20 cellular contexts compared by ENCODE assay signal in genomic region chr1:182718311-182718710, GRCh38. TPM values are rescaled to one million over a fixed set of nuclear protein-coding genes. Genes with fewer than 3 reads are reported as not detected.
DNase-seq lines count a peak whose midpoint lies in the region; ATAC-seq and TF ChIP-seq lines count a peak whose summit lies in the region.
"Had no signal": no experiment of that assay in that cellular context is flagged by ENCODE, and none has a peak within 500 bp of the region (broad histone marks: within the 10 kb centered on the region; RNA-seq: fewer than 3 reads in every experiment).

No MANE protein-coding gene starts in this region.

- no peak overlapping the region for H3K4me2 ChIP-seq in GM23338

- H3K9me2 ChIP-seq in GM23338 (ENCODE audit: insufficient read depth): 0 out of 2 replicates have a peak, but pooled peaks cover 3% of the 10 kb centered on the region

- H3K4me1 Mint-ChIP-seq in activated T-cell treated with anti-CD3 and anti-CD28 coated beads, Interleukin-2, amount 50 U/mL, for 4 hours (ENCODE audit: low read depth): peaks cover 24% of the 10 kb centered on the region
- H3K4me1 Mint-ChIP-seq in GM23338: peaks cover 9% of the 10 kb centered on the region
- peaks cover 19 to 39% of the 10 kb centered on the region in 2 donors for H3K4me1 Mint-ChIP-seq in stimulated activated naive B cell treated with anti-CD40 and anti-IgM and Interleukin-4, amounts not matched to agents 10 μg/mL and 1 μg/mL and 100 μg/mL, for 72 hours

- H3K27ac ChIP-seq in GM23338 (ENCODE audit: low read depth): no peak overlapping the region
- H3K27ac ChIP-seq: heart right ventricle, spleen, suprapubic skin had no signal

- H2AFZ ChIP-seq in GM23338: no peak overlapping the region

- no peak overlapping the region for H3K4me3 ChIP-seq in GM23338
- H3K4me3 ChIP-seq: heart right ventricle, spleen, suprapubic skin had no signal

- no peaks in the 10 kb centered on the region for H3K36me3 ChIP-seq in GM23338 (ENCODE audit: insufficient read depth)
- H3K36me3 ChIP-seq: heart right ventricle, spleen, suprapubic skin had no signal

- no peaks in the 10 kb centered on the region for H3K9me3 Mint-ChIP-seq in activated T-cell treated with anti-CD3 and anti-CD28 coated beads, Interleukin-2, amount 50 U/mL, for 4 hours
- no peaks in the 10 kb centered on the region for H3K9me3 Mint-ChIP-seq in GM23338
- H3K9me3 Mint-ChIP-seq in stimulated activated naive B cell treated with anti-CD40 and anti-IgM and Interleukin-4, amounts not matched to agents 10 μg/mL and 1 μg/mL and 100 μg/mL, for 72 hours: peaks cover 0 to 1% of the 10 kb centered on the region in 2 donors
- H3K9me3 Mint-ChIP-seq: IgD-negative memory B cell had no signal

- peaks cover 13% of the 10 kb centered on the region; the same call in 1 of the 2 replicates for H3K4me1 ChIP-seq in GM23338 (ENCODE audit: insufficient read depth)
- H3K4me1 ChIP-seq: heart right ventricle, suprapubic skin had no signal

- no peaks in the 10 kb centered on the region for H3K27me3 ChIP-seq in GM23338 (ENCODE audit: insufficient read depth)
- H3K27me3 ChIP-seq: heart right ventricle, spleen, suprapubic skin had no signal

- TF ChIP-seq CTCF in GM23338 (conservative IDR thresholded peaks at IDR 0.05; ENCODE audit: low read depth in 2 of 2): peak in 1 of 2 experiments; percentile 18; a peak in 2 of 4 replicates

- H3K4me3 Mint-ChIP-seq in activated T-cell treated with anti-CD3 and anti-CD28 coated beads, Interleukin-2, amount 50 U/mL, for 4 hours: no peak overlapping the region
- no peak overlapping the region for H3K4me3 Mint-ChIP-seq in GM23338
- no peak overlapping the region for H3K4me3 Mint-ChIP-seq in stimulated activated naive B cell treated with anti-CD40 and anti-IgM and Interleukin-4, amounts not matched to agents 10 μg/mL and 1 μg/mL and 100 μg/mL, for 72 hours
- H3K4me3 Mint-ChIP-seq: IgD-negative memory B cell had no signal

- peak; percentile 33 to 34 for ATAC-seq in activated T-cell treated with anti-CD3 and anti-CD28 coated beads, Interleukin-2, amount 50 U/mL, for 4 hours
- ATAC-seq in GM23338 (peak; percentile 41; the same call in 1 of the 3 replicates), HG02884 (IDR thresholded peaks at IDR 0.05; ENCODE audit: unreplicated experiment) (no peak), GM19395 (IDR thresholded peaks at IDR 0.05; ENCODE audit: unreplicated experiment) (no peak)
- ATAC-seq in stimulated activated naive B cell treated with anti-CD40 and anti-IgM and Interleukin-4, amounts not matched to agents 10 μg/mL and 1 μg/mL and 100 μg/mL, for 72 hours (replicated peaks): peak; percentile 70 to 74
- ATAC-seq: heart right ventricle, left cardiac atrium had no signal

- no peaks in the 10 kb centered on the region for H3F3A ChIP-seq in GM23338 (replicated peaks; ENCODE audit: low read depth)

- H3K27ac Mint-ChIP-seq in GM23338: no peak overlapping the region
- no peak overlapping the region for H3K27ac Mint-ChIP-seq in stimulated activated naive B cell treated with anti-CD40 and anti-IgM and Interleukin-4, amounts not matched to agents 10 μg/mL and 1 μg/mL and 100 μg/mL, for 72 hours
- H3K27ac Mint-ChIP-seq: IgD-negative memory B cell had no signal

- H4K20me1 ChIP-seq in GM23338 (replicated peaks; ENCODE audit: insufficient read depth): no peaks in the 10 kb centered on the region

- no peak for DNase-seq in activated T-cell treated with anti-CD3 and anti-CD28 coated beads, Interleukin-2, amount 50 U/mL, for 4 hours
- DNase-seq in activated T-cell treated with anti-CD3 and anti-CD28 coated beads, Interleukin-2, amount 50 U/mL, for 48 hours: no peak
- DNase-seq in GM23338 (ENCODE audit: low spot score) (no peak), RPMI8226 (peak; percentile 24), hypothalamus (lab: John Stamatoyannopoulos, UW) (no peak)
- peak; percentile 20 for DNase-seq in stimulated activated naive B cell treated with anti-CD40 and anti-IgM and Interleukin-4, amounts not matched to agents 10 μg/mL and 1 μg/mL and 100 μg/mL, for 72 hours
- DNase-seq: activated gamma-delta T cell treated with Interleukin-2 at 50 U/mL for 16 hours, DMS79 treated with DMSO at 0.1 percent for 48 hours, heart right ventricle, left cardiac atrium, NCI-H2081 treated with DMSO at 0.1 percent for 48 hours, NCI-H774, posterior cingulate gyrus, spleen had no signal

- no peaks in the 10 kb centered on the region for H3K27me3 Mint-ChIP-seq in activated T-cell treated with anti-CD3 and anti-CD28 coated beads, Interleukin-2, amount 50 U/mL, for 4 hours (ENCODE audit: low read depth)
- H3K27me3 Mint-ChIP-seq in GM23338 (ENCODE audit: insufficient read depth, low read depth, poor library complexity): no peaks in the 10 kb centered on the region
- H3K27me3 Mint-ChIP-seq in stimulated activated naive B cell treated with anti-CD40 and anti-IgM and Interleukin-4, amounts not matched to agents 10 μg/mL and 1 μg/mL and 100 μg/mL, for 72 hours: no peaks in the 10 kb centered on the region

- no peaks in the 10 kb centered on the region for H3K79me2 ChIP-seq in GM23338 (replicated peaks; ENCODE audit: insufficient read depth)

- no peaks in the 10 kb centered on the region for H3K36me3 Mint-ChIP-seq in activated T-cell treated with anti-CD3 and anti-CD28 coated beads, Interleukin-2, amount 50 U/mL, for 4 hours (ENCODE audit: insufficient read depth)
- no peaks in the 10 kb centered on the region for H3K36me3 Mint-ChIP-seq in GM23338 (ENCODE audit: low read depth)
- no peaks in the 10 kb centered on the region for H3K36me3 Mint-ChIP-seq in stimulated activated naive B cell treated with anti-CD40 and anti-IgM and Interleukin-4, amounts not matched to agents 10 μg/mL and 1 μg/mL and 100 μg/mL, for 72 hours

TF ChIP-seq in GM23338, 12 proteins besides CTCF, POLR2A, EP300 and RAD21 (continues in another document):
- no peak for TF ChIP-seq STAT1 (IDR thresholded peaks at IDR 0.05; ENCODE audit: unreplicated experiment)
- TF ChIP-seq POLR2AphosphoS5 (IDR thresholded peaks at IDR 0.05; ENCODE audit: low read depth): no peak
- TF ChIP-seq, protein P1, sequence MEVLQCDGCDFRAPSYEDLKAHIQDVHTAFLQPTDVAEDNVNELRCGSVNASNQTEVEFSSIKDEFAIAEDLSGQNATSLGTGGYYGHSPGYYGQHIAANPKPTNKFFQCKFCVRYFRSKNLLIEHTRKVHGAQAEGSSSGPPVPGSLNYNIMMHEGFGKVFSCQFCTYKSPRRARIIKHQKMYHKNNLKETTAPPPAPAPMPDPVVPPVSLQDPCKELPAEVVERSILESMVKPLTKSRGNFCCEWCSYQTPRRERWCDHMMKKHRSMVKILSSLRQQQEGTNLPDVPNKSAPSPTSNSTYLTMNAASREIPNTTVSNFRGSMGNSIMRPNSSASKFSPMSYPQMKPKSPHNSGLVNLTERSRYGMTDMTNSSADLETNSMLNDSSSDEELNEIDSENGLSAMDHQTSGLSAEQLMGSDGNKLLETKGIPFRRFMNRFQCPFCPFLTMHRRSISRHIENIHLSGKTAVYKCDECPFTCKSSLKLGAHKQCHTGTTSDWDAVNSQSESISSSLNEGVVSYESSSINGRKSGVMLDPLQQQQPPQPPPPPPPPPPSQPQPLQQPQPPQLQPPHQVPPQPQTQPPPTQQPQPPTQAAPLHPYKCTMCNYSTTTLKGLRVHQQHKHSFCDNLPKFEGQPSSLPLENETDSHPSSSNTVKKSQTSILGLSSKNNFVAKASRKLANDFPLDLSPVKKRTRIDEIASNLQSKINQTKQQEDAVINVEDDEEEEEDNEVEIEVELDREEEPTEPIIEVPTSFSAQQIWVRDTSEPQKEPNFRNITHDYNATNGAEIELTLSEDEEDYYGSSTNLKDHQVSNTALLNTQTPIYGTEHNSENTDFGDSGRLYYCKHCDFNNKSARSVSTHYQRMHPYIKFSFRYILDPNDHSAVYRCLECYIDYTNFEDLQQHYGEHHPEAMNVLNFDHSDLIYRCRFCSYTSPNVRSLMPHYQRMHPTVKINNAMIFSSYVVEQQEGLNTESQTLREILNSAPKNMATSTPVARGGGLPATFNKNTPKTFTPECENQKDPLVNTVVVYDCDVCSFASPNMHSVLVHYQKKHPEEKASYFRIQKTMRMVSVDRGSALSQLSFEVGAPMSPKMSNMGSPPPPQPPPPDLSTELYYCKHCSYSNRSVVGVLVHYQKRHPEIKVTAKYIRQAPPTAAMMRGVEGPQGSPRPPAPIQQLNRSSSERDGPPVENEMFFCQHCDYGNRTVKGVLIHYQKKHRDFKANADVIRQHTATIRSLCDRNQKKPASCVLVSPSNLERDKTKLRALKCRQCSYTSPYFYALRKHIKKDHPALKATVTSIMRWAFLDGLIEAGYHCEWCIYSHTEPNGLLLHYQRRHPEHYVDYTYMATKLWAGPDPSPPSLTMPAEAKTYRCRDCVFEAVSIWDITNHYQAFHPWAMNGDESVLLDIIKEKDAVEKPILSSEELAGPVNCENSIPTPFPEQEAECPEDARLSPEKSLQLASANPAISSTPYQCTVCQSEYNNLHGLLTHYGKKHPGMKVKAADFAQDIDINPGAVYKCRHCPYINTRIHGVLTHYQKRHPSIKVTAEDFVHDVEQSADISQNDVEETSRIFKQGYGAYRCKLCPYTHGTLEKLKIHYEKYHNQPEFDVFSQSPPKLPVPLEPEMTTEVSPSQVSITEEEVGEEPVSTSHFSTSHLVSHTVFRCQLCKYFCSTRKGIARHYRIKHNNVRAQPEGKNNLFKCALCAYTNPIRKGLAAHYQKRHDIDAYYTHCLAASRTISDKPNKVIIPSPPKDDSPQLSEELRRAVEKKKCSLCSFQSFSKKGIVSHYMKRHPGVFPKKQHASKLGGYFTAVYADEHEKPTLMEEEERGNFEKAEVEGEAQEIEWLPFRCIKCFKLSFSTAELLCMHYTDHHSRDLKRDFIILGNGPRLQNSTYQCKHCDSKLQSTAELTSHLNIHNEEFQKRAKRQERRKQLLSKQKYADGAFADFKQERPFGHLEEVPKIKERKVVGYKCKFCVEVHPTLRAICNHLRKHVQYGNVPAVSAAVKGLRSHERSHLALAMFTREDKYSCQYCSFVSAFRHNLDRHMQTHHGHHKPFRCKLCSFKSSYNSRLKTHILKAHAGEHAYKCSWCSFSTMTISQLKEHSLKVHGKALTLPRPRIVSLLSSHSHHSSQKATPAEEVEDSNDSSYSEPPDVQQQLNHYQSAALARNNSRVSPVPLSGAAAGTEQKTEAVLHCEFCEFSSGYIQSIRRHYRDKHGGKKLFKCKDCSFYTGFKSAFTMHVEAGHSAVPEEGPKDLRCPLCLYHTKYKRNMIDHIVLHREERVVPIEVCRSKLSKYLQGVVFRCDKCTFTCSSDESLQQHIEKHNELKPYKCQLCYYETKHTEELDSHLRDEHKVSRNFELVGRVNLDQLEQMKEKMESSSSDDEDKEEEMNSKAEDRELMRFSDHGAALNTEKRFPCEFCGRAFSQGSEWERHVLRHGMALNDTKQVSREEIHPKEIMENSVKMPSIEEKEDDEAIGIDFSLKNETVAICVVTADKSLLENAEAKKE (CRISPR knock-in tag; IDR thresholded peaks at IDR 0.05): no peak
- TF ChIP-seq EZH2 (IDR thresholded peaks at IDR 0.05; ENCODE audit: low read depth, unreplicated experiment): no peak
- TF ChIP-seq EZH2phosphoT487 (IDR thresholded peaks at IDR 0.05; ENCODE audit: unreplicated experiment): no peak

RNA-seq across cellular contexts. Expression of gene RGS8, which starts 33.9 kb away (rescaled TPM):
- total RNA-seq in activated T-cell treated with anti-CD3 and anti-CD28 coated beads, Interleukin-2, amount 50 U/mL, for 4 hours: not detected
- 1.0 and 2.5 TPM in 2 replicates for total RNA-seq in GM23338 (2014; rRNA removed; shearing (Covaris generic))
- 0.06 and 0.10 TPM in 2 replicates for polyA plus RNA-seq in GM23338 (2016; fragmentation: Nextera tagmentation; extraction: Ambion mirVana)
- total RNA-seq: activated CD8-positive, alpha-beta memory T cell treated with anti-CD3 and anti-CD28 coated beads for 36 hours; suprapubic skin had no signal
- polyA plus RNA-seq: esophagus, heart right ventricle, IgD-negative memory B cell had no signal

Comparison
In these comparisons a context has a peak if more than half of its experiments do, and no peak if none do; other contexts are left out.
1. ATAC-seq: peak in activated T-cell treated with anti-CD3 and anti-CD28 coated beads, Interleukin-2, amount 50 U/mL, for 4 hours (2 of 2), GM23338 (single experiment) and stimulated activated naive B cell treated with anti-CD40 and anti-IgM and Interleukin-4, amounts not matched to agents 10 μg/mL and 1 μg/mL and 100 μg/mL, for 72 hours (2 of 2); none in HG02884 (single experiment) and GM19395 (single experiment).
2. DNase-seq: peak in RPMI8226 (single experiment) and stimulated activated naive B cell treated with anti-CD40 and anti-IgM and Interleukin-4, amounts not matched to agents 10 μg/mL and 1 μg/mL and 100 μg/mL, for 72 hours (single experiment); none in activated T-cell treated with anti-CD3 and anti-CD28 coated beads, Interleukin-2, amount 50 U/mL, for 4 hours (single experiment), activated T-cell treated with anti-CD3 and anti-CD28 coated beads, Interleukin-2, amount 50 U/mL, for 48 hours (0 of 2), GM23338 (single experiment) and hypothalamus (0 of 51).